ENCODE assay signal across 8 cellular contexts in genomic region chr5:102971693-102972293, GRCh38.
DNase-seq lines count a peak whose midpoint lies in the region; ATAC-seq and TF ChIP-seq lines count a peak whose summit lies in the region.

No MANE protein-coding gene starts in this region.

- H3K4me1 ChIP-seq in OCI-LY7 (ENCODE audit: insufficient read depth, low read length, poor library complexity, severe bottlenecking), result no peaks in the 10 kb centered on the region

- no peaks in the 10 kb centered on the region for H3K9me3 ChIP-seq in OCI-LY7 (ENCODE audit: low read length)

- H2AFZ ChIP-seq in OCI-LY7 (ENCODE audit: low read length), result no peak overlapping the region

- H3K4me3 ChIP-seq in OCI-LY7 (ENCODE audit: low read depth, low read length, poor library complexity, severe bottlenecking) (no peak overlapping the region), fibroblast of mammary gland (ENCODE audit: control insufficient read depth, low read depth, low read length) (no peak overlapping the region), retinal pigment epithelial cell (ENCODE audit: low read length) (no peak overlapping the region)

- no peak overlapping the region for H3K27ac ChIP-seq in OCI-LY7 (ENCODE audit: low read depth, low read length, poor library complexity, severe bottlenecking)

- no TSS peak for BruUV-seq in OCI-LY7 (replicated peaks; lab: Mats Ljungman, UMichigan)

- H3K36me3 ChIP-seq in OCI-LY7 (ENCODE audit: insufficient read depth, low read length), result no peaks in the 10 kb centered on the region

- POLR2A ChIA-PET in OCI-LY7 (lab: Charles Lee), result interaction anchor here (0.6 kb wide), 2 partner anchors 49 to 1907 kb away, joined by 3 read pairs; no protein-coding TSS in a partner anchor

- no peaks in the 10 kb centered on the region for H4K20me1 ChIP-seq in OCI-LY7 (ENCODE audit: insufficient read depth, low read length)

- no peaks in the 10 kb centered on the region for H3K79me2 ChIP-seq in OCI-LY7 (ENCODE audit: insufficient read depth, low read depth, low read length)

- TF ChIP-seq CTCF in OCI-LY7 (conservative IDR thresholded peaks at IDR 0.05; ENCODE audit: low read length) (peak; percentile 58), fibroblast of mammary gland (conservative IDR thresholded peaks at IDR 0.05; ENCODE audit: control insufficient read depth, insufficient read depth, low read depth, low read length) (peak; percentile 60), retinal pigment epithelial cell (conservative IDR thresholded peaks at IDR 0.05; ENCODE audit: low read depth, low read length) (peak; percentile 57)

- CTCF ChIA-PET in OCI-LY7 (lab: Charles Lee; ENCODE audit: unreplicated experiment), result no interaction called here

- intact Hi-C loops in OCI-LY7 (cut with micrococcal nuclease; ENCODE audit: unreplicated experiment), result no loop called here

- H3K4me2 ChIP-seq in OCI-LY7 (ENCODE audit: low read length), result no peak overlapping the region

- ATAC-seq in GM21515 (IDR thresholded peaks at IDR 0.05; ENCODE audit: unreplicated experiment), result peak; percentile 71
- ATAC-seq in HG03457 (IDR thresholded peaks at IDR 0.05; ENCODE audit: unreplicated experiment), result no peak
- no peak for ATAC-seq in GM19328 (IDR thresholded peaks at IDR 0.05; ENCODE audit: unreplicated experiment)

- in situ Hi-C loops in Caki2 (cut with HindIII; ENCODE audit: low pct_unique_long_range_greater_than_20kb, low sequenced_read_pairs), result no loop called here

- H3K9me2 ChIP-seq in OCI-LY7 (ENCODE audit: insufficient read depth, low read length), result no peaks in the 10 kb centered on the region

- DNase-seq in Caki2 (ENCODE audit: low read depth) (peak; percentile 14), OCI-LY7 (ENCODE audit: low spot score) (peak; percentile 5), fibroblast of mammary gland (ENCODE audit: low read depth) (peak; percentile 61), retinal pigment epithelial cell (ENCODE audit: low read depth) (peak; percentile 7), GM19240 (ENCODE audit: insufficient read length, low spot score) (no peak)
